In genomic region chr2:96762529-96763253, GRCh38 we compare ENCODE assay signal across 1 cellular context.
TF ChIP-seq lines count a peak whose summit lies in the region.

No MANE protein-coding gene starts in this region.

TF ChIP-seq in WTC11, 78 proteins besides CTCF, POLR2A, EP300 and RAD21 (continued from another document):
- TF ChIP-seq ZNF281 (CRISPR knock-in tag; IDR thresholded peaks at IDR 0.05), result no peak
TF ChIP-seq in WTC11: peak in this region for 0.
